16 cellular contexts compared by ENCODE assay signal in the genomic region with DNA sequence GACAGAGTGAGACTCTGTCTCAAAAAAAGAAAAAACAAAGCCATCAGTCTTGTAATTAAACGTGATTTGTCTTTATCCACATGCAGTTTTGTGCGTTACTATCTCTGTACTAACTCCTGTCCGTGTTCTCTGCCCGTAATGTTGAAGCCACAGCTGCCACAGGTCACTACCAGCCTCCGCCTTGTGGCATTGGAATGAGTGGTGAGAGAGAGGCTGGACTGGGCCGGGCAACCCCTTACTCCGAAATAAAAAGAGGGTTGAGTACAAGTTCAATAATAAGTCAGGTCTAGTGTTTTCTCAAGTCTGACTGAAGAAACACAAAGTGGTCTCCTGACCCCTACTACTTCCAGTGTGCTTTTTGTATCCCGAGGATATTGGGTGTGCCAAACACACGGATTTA. TPM values are rescaled to one million over a fixed set of nuclear protein-coding genes. Genes with fewer than 3 reads are reported as not detected.
DNase-seq lines count a peak whose midpoint lies in the region; ATAC-seq and TF ChIP-seq lines count a peak whose summit lies in the region.
"Had no signal": no experiment of that assay in that cellular context is flagged by ENCODE, and none has a peak within 500 bp of the region (broad histone marks: within the 10 kb centered on the region; RNA-seq: fewer than 3 reads in every experiment).

No MANE protein-coding gene starts in this region.

- no peak for TF ChIP-seq CTCF in osteoblast (IDR thresholded peaks at IDR 0.05; ENCODE audit: extremely low read depth, low read depth, low read length)
- no peak for TF ChIP-seq CTCF in lower leg skin (IDR thresholded peaks at IDR 0.05)

- H3K27me3 Mint-ChIP-seq in activated naive CD8-positive, alpha-beta T cell, result no peaks in the 10 kb centered on the region
- H3K27me3 Mint-ChIP-seq in activated naive CD8-positive, alpha-beta T cell treated with anti-CD3 and anti-CD28 coated beads, Interleukin-2, amount 50 U/mL, for 24 hours, result no peaks in the 10 kb centered on the region
- H3K27me3 Mint-ChIP-seq in activated T-helper 17 cell treated with anti-CD3 and anti-CD28 coated beads, Interleukin-2, amount 50 U/mL, for 72 hours, result no peaks in the 10 kb centered on the region
- H3K27me3 Mint-ChIP-seq: CD4-positive, alpha-beta memory T cell had no signal

- intact Hi-C loops in lower leg skin (cut with DNase I; ENCODE audit: low total_unique reads), result no loop called here

- peak overlapping the region; percentile 46 for H3K27ac Mint-ChIP-seq in activated naive CD8-positive, alpha-beta T cell
- no peak overlapping the region for H3K27ac Mint-ChIP-seq in activated naive CD8-positive, alpha-beta T cell treated with anti-CD3 and anti-CD28 coated beads, Interleukin-2, amount 50 U/mL, for 24 hours
- H3K27ac Mint-ChIP-seq in activated T-helper 17 cell treated with anti-CD3 and anti-CD28 coated beads, Interleukin-2, amount 50 U/mL, for 72 hours, result peak overlapping the region; percentile 49
- H3K27ac Mint-ChIP-seq: GM23338 had no signal

- peaks cover 70% of the 10 kb centered on the region for H3K79me2 ChIP-seq in osteoblast (ENCODE audit: insufficient read depth, low read length)

- peaks cover 37% of the 10 kb centered on the region for H3K36me3 ChIP-seq in osteoblast (ENCODE audit: insufficient read depth, low read length)

- peaks cover 16% of the 10 kb centered on the region for H3K4me1 ChIP-seq in osteoblast (ENCODE audit: insufficient read depth, low read length)

- 89% methylated on average over 9 of the region's 9 CpGs for WGBS in lower leg skin, 2 donors

- peaks cover 27% of the 10 kb centered on the region for H3K4me1 Mint-ChIP-seq in activated naive CD8-positive, alpha-beta T cell (ENCODE audit: low read depth)
- peaks cover 37% of the 10 kb centered on the region for H3K4me1 Mint-ChIP-seq in activated naive CD8-positive, alpha-beta T cell treated with anti-CD3 and anti-CD28 coated beads, Interleukin-2, amount 50 U/mL, for 24 hours
- H3K4me1 Mint-ChIP-seq in activated T-helper 17 cell treated with anti-CD3 and anti-CD28 coated beads, Interleukin-2, amount 50 U/mL, for 72 hours, result peaks cover 20% of the 10 kb centered on the region

- no peak overlapping the region for H2AFZ ChIP-seq in osteoblast (ENCODE audit: low read length)
- H2AFZ ChIP-seq: GM23338 had no signal

- no peak for DNase-seq in activated naive CD8-positive, alpha-beta T cell treated with anti-CD3 and anti-CD28 coated beads, Interleukin-2, amount 50 U/mL, for 24 hours
- peak; percentile 11 for DNase-seq in osteoblast (ENCODE audit: insufficient read length, low spot score, missing footprints)
- DNase-seq in lower leg skin (ENCODE audit: low spot score in 2 of 2), result no peak
- DNase-seq: C1 segment of cervical spinal cord; Calu3; CD4-positive, alpha-beta memory T cell; COR-L47; DMS53; DMS79 treated with DMSO at 0.1 percent for 48 hours; GF-D8; H9 had no signal

- H3K27me3 ChIP-seq in osteoblast (ENCODE audit: insufficient read depth, low read length), result no peaks in the 10 kb centered on the region

- TF ChIP-seq POLR2A in lower leg skin (IDR thresholded peaks at IDR 0.05), result no peak

- no peak for ATAC-seq in activated naive CD8-positive, alpha-beta T cell treated with anti-CD3 and anti-CD28 coated beads, Interleukin-2, amount 50 U/mL, for 24 hours
- ATAC-seq in activated T-helper 17 cell treated with anti-CD3 and anti-CD28 coated beads, Interleukin-2, amount 50 U/mL, for 72 hours (replicated peaks), result no peak
- ATAC-seq: GM23338, HCT116 had no signal

- H3K36me3 Mint-ChIP-seq in activated naive CD8-positive, alpha-beta T cell, result peaks cover 14% of the 10 kb centered on the region
- peaks cover 48% of the 10 kb centered on the region for H3K36me3 Mint-ChIP-seq in activated naive CD8-positive, alpha-beta T cell treated with anti-CD3 and anti-CD28 coated beads, Interleukin-2, amount 50 U/mL, for 24 hours (ENCODE audit: low read depth)
- peaks cover 90% of the 10 kb centered on the region for H3K36me3 Mint-ChIP-seq in activated T-helper 17 cell treated with anti-CD3 and anti-CD28 coated beads, Interleukin-2, amount 50 U/mL, for 72 hours (ENCODE audit: low read depth)

- H3K27ac ChIP-seq in osteoblast (ENCODE audit: low read depth, low read length), result no peak overlapping the region

- no peaks in the 10 kb centered on the region for H3K9me3 Mint-ChIP-seq in activated naive CD8-positive, alpha-beta T cell (ENCODE audit: low read depth)
- H3K9me3 Mint-ChIP-seq in activated naive CD8-positive, alpha-beta T cell treated with anti-CD3 and anti-CD28 coated beads, Interleukin-2, amount 50 U/mL, for 24 hours, result no peaks in the 10 kb centered on the region
- H3K9me3 Mint-ChIP-seq in activated T-helper 17 cell treated with anti-CD3 and anti-CD28 coated beads, Interleukin-2, amount 50 U/mL, for 72 hours, result no peaks in the 10 kb centered on the region
- H3K9me3 Mint-ChIP-seq: CD4-positive, alpha-beta memory T cell; GM23338; H9 had no signal

- no peak overlapping the region for H3K4me3 Mint-ChIP-seq in activated naive CD8-positive, alpha-beta T cell
- no peak overlapping the region for H3K4me3 Mint-ChIP-seq in activated naive CD8-positive, alpha-beta T cell treated with anti-CD3 and anti-CD28 coated beads, Interleukin-2, amount 50 U/mL, for 24 hours
- H3K4me3 Mint-ChIP-seq in activated T-helper 17 cell treated with anti-CD3 and anti-CD28 coated beads, Interleukin-2, amount 50 U/mL, for 72 hours, result no peak overlapping the region
- H3K4me3 Mint-ChIP-seq: GM23338, H9 had no signal

- peaks cover 19% of the 10 kb centered on the region for H4K20me1 ChIP-seq in osteoblast (ENCODE audit: insufficient read depth, low read length)

- H3K4me3 ChIP-seq in osteoblast (ENCODE audit: insufficient read depth, low read length) (no peak overlapping the region), lower leg skin (ENCODE audit: low read depth, poor library complexity, severe bottlenecking) (no peak overlapping the region)
- H3K4me3 ChIP-seq: GM23338 had no signal

- H3K9me3 ChIP-seq in osteoblast (ENCODE audit: low read depth, low read length), result no peaks in the 10 kb centered on the region

- H3K4me2 ChIP-seq in osteoblast (ENCODE audit: insufficient read depth, low read length), result no peak overlapping the region
- H3K4me2 ChIP-seq: GM23338 had no signal

TF ChIP-seq in PFSK-1, 5 proteins besides CTCF, POLR2A, EP300 and RAD21:
- TF ChIP-seq SIN3A (IDR thresholded peaks at IDR 0.05; ENCODE audit: borderline replicate concordance, insufficient read depth, low read length), result no peak
- TF ChIP-seq POLR2AphosphoS5 (IDR thresholded peaks at IDR 0.05; ENCODE audit: low read depth, low read length), result 0 out of 2 replicates have a peak, but pooled peaks have one; percentile 15

RNA-seq across cellular contexts. Expression of a gene that starts 5.4 kb away (rescaled TPM):
- 152 TPM for polyA plus RNA-seq in PFSK-1 (2012; ENCODE audit: insufficient read length, low read depth)
- total RNA-seq in activated T-helper 17 cell treated with anti-CD3 and anti-CD28 coated beads, Interleukin-2, amount 50 U/mL, for 72 hours, result 10 to 100 TPM; 50.3 to 81.1 TPM
- total RNA-seq in osteoblast (30.0 and 30.9 TPM in 2 replicates), lower leg skin (10 to 100 TPM; 37.4 to 44.1 (median 40.8) TPM)

RNA-seq across cellular contexts. Expression of a gene that starts 14.6 kb away (rescaled TPM):
- polyA plus RNA-seq in PFSK-1 (2012; ENCODE audit: insufficient read length, low read depth), result 43.0 TPM
- 100 to 1,000 TPM in 1 of 2 donors, 10 to 100 TPM in 1; 82.6 to 114 TPM for total RNA-seq in activated T-helper 17 cell treated with anti-CD3 and anti-CD28 coated beads, Interleukin-2, amount 50 U/mL, for 72 hours
- total RNA-seq in osteoblast (9.7 and 17.7 TPM in 2 replicates), lower leg skin (10 to 100 TPM; 18.4 to 39.0 (median 22.7) TPM)

RNA-seq across cellular contexts. Expression of a gene that starts 43.4 kb away (rescaled TPM):
- 20.3 TPM for polyA plus RNA-seq in PFSK-1 (2012; ENCODE audit: insufficient read length, low read depth)
- 10 to 100 TPM; 56.5 to 63.2 TPM for total RNA-seq in activated T-helper 17 cell treated with anti-CD3 and anti-CD28 coated beads, Interleukin-2, amount 50 U/mL, for 72 hours
- total RNA-seq in osteoblast (71.0 and 90.5 TPM in 2 replicates), lower leg skin (10 to 100 TPM; 51.9 to 72.8 (median 58.2) TPM)

RNA-seq across cellular contexts. Expression of a gene that starts 45.2 kb away (rescaled TPM):
- 53.3 TPM for polyA plus RNA-seq in PFSK-1 (2012; ENCODE audit: insufficient read length, low read depth)
- 10 to 100 TPM; 60.0 to 92.1 TPM for total RNA-seq in activated T-helper 17 cell treated with anti-CD3 and anti-CD28 coated beads, Interleukin-2, amount 50 U/mL, for 72 hours
- total RNA-seq in osteoblast (39.4 and 44.5 TPM in 2 replicates), lower leg skin (10 to 100 TPM; 48.8 to 70.6 (median 59.0) TPM)

RNA-seq across cellular contexts. Expression of a gene that starts 59.4 kb away (rescaled TPM):
- polyA plus RNA-seq in PFSK-1 (2012; ENCODE audit: insufficient read length, low read depth), result 26.4 TPM
- under 1 TPM; 0.11 to 0.29 TPM for total RNA-seq in activated T-helper 17 cell treated with anti-CD3 and anti-CD28 coated beads, Interleukin-2, amount 50 U/mL, for 72 hours
- total RNA-seq in osteoblast, result 202 and 217 TPM in 2 replicates
- total RNA-seq in lower leg skin, result 10 to 100 TPM; 35.6 to 52.8 (median 46.7) TPM
